Comparison of ENCODE assay signal across 14 cellular contexts in genomic region chr11:110207089-110207488, GRCh38.
"Had no signal": no experiment of that assay in that cellular context is flagged by ENCODE, and none has a peak within 500 bp of the region (broad histone marks: within the 10 kb centered on the region; RNA-seq: fewer than 3 reads in every experiment).

No MANE protein-coding gene starts in this region.

- H3K4me3 ChIP-seq: right atrium auricular region, skin epidermis, thyroid gland, vagina had no signal

- ATAC-seq: activated naive CD8-positive, alpha-beta T cell treated with anti-CD3 and anti-CD28 coated beads, Interleukin-2, amount 50 U/mL, for 24 hours; activated T-cell treated with anti-CD3 and anti-CD28 coated beads, Interleukin-2, amount 50 U/mL, for 72 hours; esophagus mucosa; left colon had no signal

- H3K4me3 Mint-ChIP-seq: activated CD4-positive, alpha-beta memory T cell treated with anti-CD3 and anti-CD28 coated beads, Interleukin-2, amount 10 ng/mL, durations not matched to agents 7 days and 5 days; activated naive CD8-positive, alpha-beta T cell treated with anti-CD3 and anti-CD28 coated beads, Interleukin-2, amount 50 U/mL, for 24 hours; activated T-cell treated with anti-CD3 and anti-CD28 coated beads, Interleukin-2, amount 50 U/mL, for 72 hours; naive B cell had no signal

- H3K27ac Mint-ChIP-seq: activated CD4-positive, alpha-beta memory T cell treated with anti-CD3 and anti-CD28 coated beads, Interleukin-2, amount 10 ng/mL, durations not matched to agents 7 days and 5 days; activated naive CD8-positive, alpha-beta T cell treated with anti-CD3 and anti-CD28 coated beads, Interleukin-2, amount 50 U/mL, for 24 hours; activated T-cell treated with anti-CD3 and anti-CD28 coated beads, Interleukin-2, amount 50 U/mL, for 72 hours; naive B cell had no signal

- H3K9me3 ChIP-seq: neutrophil, right atrium auricular region, thyroid gland, vagina had no signal

- H3K36me3 Mint-ChIP-seq: naive B cell had no signal

- H3K9me3 Mint-ChIP-seq: activated CD4-positive, alpha-beta memory T cell treated with anti-CD3 and anti-CD28 coated beads, Interleukin-2, amount 10 ng/mL, durations not matched to agents 7 days and 5 days; activated naive CD8-positive, alpha-beta T cell treated with anti-CD3 and anti-CD28 coated beads, Interleukin-2, amount 50 U/mL, for 24 hours had no signal

- H3K36me3 ChIP-seq: neutrophil, right atrium auricular region, thyroid gland, vagina had no signal

- H3K27me3 Mint-ChIP-seq: activated CD4-positive, alpha-beta memory T cell treated with anti-CD3 and anti-CD28 coated beads, Interleukin-2, amount 10 ng/mL, durations not matched to agents 7 days and 5 days had no signal

- H3K27ac ChIP-seq: neutrophil, right atrium auricular region, skin epidermis, thyroid gland, vagina had no signal

- DNase-seq: activated CD4-positive, alpha-beta memory T cell treated with anti-CD3 and anti-CD28 coated beads, Interleukin-2, amount 10 ng/mL, durations not matched to agents 7 days and 5 days; activated CD4-positive, alpha-beta T cell treated with anti-CD3 and anti-CD28 coated beads for 1 hour; activated CD8-positive, alpha-beta memory T cell treated with anti-CD3 and anti-CD28 coated beads, Interleukin-2, amount 50 U/mL, for 4 hours; activated naive CD8-positive, alpha-beta T cell treated with anti-CD3 and anti-CD28 coated beads, Interleukin-2, amount 50 U/mL, for 24 hours; activated T-cell treated with anti-CD3 and anti-CD28 coated beads, Interleukin-2, amount 50 U/mL, for 72 hours; left colon; naive B cell; posterior cingulate gyrus; thyroid gland had no signal

- H3K4me1 Mint-ChIP-seq: activated CD4-positive, alpha-beta memory T cell treated with anti-CD3 and anti-CD28 coated beads, Interleukin-2, amount 10 ng/mL, durations not matched to agents 7 days and 5 days; activated naive CD8-positive, alpha-beta T cell treated with anti-CD3 and anti-CD28 coated beads, Interleukin-2, amount 50 U/mL, for 24 hours had no signal
